7 cellular contexts compared by ENCODE assay signal in genomic region chr5:144189800-144190429, GRCh38. TPM values are rescaled to one million over a fixed set of nuclear protein-coding genes. Genes with fewer than 3 reads are reported as not detected.
DNase-seq lines count a peak whose midpoint lies in the region; TF ChIP-seq lines count a peak whose summit lies in the region.

No MANE protein-coding gene starts in this region.

- H3K4me2 ChIP-seq in Karpas-422 (ENCODE audit: low read depth, low read length, poor library complexity, severe bottlenecking): no peak overlapping the region

- H3K36me3 ChIP-seq in Karpas-422 (ENCODE audit: insufficient read depth, low read length): no peaks in the 10 kb centered on the region

- no peaks in the 10 kb centered on the region for H3K27me3 ChIP-seq in Karpas-422 (ENCODE audit: low read length)

- H3K4me3 ChIP-seq in Karpas-422 (ENCODE audit: low read length) (no peak overlapping the region), epithelial cell of esophagus (ENCODE audit: low read length) (no peak overlapping the region)

- H3K79me2 ChIP-seq in Karpas-422 (ENCODE audit: low read length): no peaks in the 10 kb centered on the region

- peak; percentile 13 for DNase-seq in GM20000 (ENCODE audit: low spot score)
- DNase-seq in Karpas-422: no peak
- DNase-seq in activated CD4-positive, alpha-beta T cell treated with anti-CD3 and anti-CD28 coated beads for 48 hours: peak; percentile 77
- DNase-seq in epithelial cell of esophagus (ENCODE audit: low read depth): peak; percentile 88
- DNase-seq in stimulated activated CD4-positive, alpha-beta T cell treated with anti-CD3 and anti-CD28 coated beads, TNF-alpha, amount 100 ng/mL, for 1 hour (ENCODE audit: low read depth in 3 of 3, low spot score in 1 of 3): peak; percentile 40 to 73 (median 64)
- DNase-seq in NCI-H526 treated with DMSO at 0.1 percent for 48 hours (lab: John Stamatoyannopoulos, UW): no peak
- DNase-seq in NCI-H1694 treated with DMSO at 0.1 percent for 48 hours (lab: John Stamatoyannopoulos, UW): no peak

- H3K9ac ChIP-seq in Karpas-422 (ENCODE audit: low read length): no peak overlapping the region

- H3K9me2 ChIP-seq in Karpas-422 (replicated peaks; ENCODE audit: insufficient read depth, low read length): no peaks in the 10 kb centered on the region

- no peaks in the 10 kb centered on the region for H4K20me1 ChIP-seq in Karpas-422 (ENCODE audit: insufficient read depth, low read depth, low read length)

- H3K27ac ChIP-seq in Karpas-422 (ENCODE audit: low read length): no peak overlapping the region

- H2AFZ ChIP-seq in Karpas-422 (ENCODE audit: low read length): peak overlapping the region; percentile 49; the same call in 1 of the 2 replicates

- TF ChIP-seq CTCF in GM20000 (IDR thresholded peaks at IDR 0.05; ENCODE audit: extremely low read depth, missing control alignments) (no peak), epithelial cell of esophagus (IDR thresholded peaks at IDR 0.05; ENCODE audit: insufficient read depth, low read depth, low read length, missing control alignments) (no peak)

- H3K9me3 ChIP-seq in Karpas-422 (ENCODE audit: low read length): no peaks in the 10 kb centered on the region

- H3K4me1 ChIP-seq in Karpas-422 (ENCODE audit: low read length): peaks cover 25% of the 10 kb centered on the region

RNA-seq across cellular contexts. Expression of gene KCTD16, which starts 19.2 kb away (rescaled TPM):
- 0.11 and 0.36 TPM in 2 replicates for total RNA-seq in Karpas-422 (2014; rRNA removed; shearing (Covaris generic); ENCODE audit: low replicate concordance)

RNA-seq across cellular contexts. Expression of gene YIPF5, which starts 19.5 kb away (rescaled TPM):
- total RNA-seq in Karpas-422 (2014; rRNA removed; shearing (Covaris generic); ENCODE audit: low replicate concordance): 11.7 and 21.3 TPM in 2 replicates

Comparison
In these comparisons a context has a peak if more than half of its experiments do, and no peak if none do; other contexts are left out.
1. DNase-seq: peak in GM20000 (single experiment), activated CD4-positive, alpha-beta T cell treated with anti-CD3 and anti-CD28 coated beads for 48 hours (single experiment), epithelial cell of esophagus (single experiment) and stimulated activated CD4-positive, alpha-beta T cell treated with anti-CD3 and anti-CD28 coated beads, TNF-alpha, amount 100 ng/mL, for 1 hour (3 of 3); none in Karpas-422 (single experiment), NCI-H526 treated with DMSO at 0.1 percent for 48 hours (single experiment) and NCI-H1694 treated with DMSO at 0.1 percent for 48 hours (single experiment).